10 cellular contexts compared by ENCODE assay signal in genomic region chr5:96582343-96582742, GRCh38.
DNase-seq lines count a peak whose midpoint lies in the region; ATAC-seq and TF ChIP-seq lines count a peak whose summit lies in the region.
"Had no signal": no experiment of that assay in that cellular context is flagged by ENCODE, and none has a peak within 500 bp of the region (broad histone marks: within the 10 kb centered on the region; RNA-seq: fewer than 3 reads in every experiment).

No MANE protein-coding gene starts in this region.

- H2BK5ac ChIP-seq in neuronal stem cell (ENCODE audit: low read length), result no peak overlapping the region

- no peak overlapping the region for H3K18ac ChIP-seq in neuronal stem cell (ENCODE audit: low read length)

- H3K9me3 ChIP-seq in neuronal stem cell (replicated peaks in 1 of 2; ENCODE audit: control insufficient read depth in 2 of 2, insufficient read depth in 1 of 2, low read depth in 1 of 2, low read length in 2 of 2), result peaks cover 0 to 2% of the 10 kb centered on the region in 2 donors
- H3K9me3 ChIP-seq: uterus had no signal

- no peak overlapping the region for H3K9ac ChIP-seq in neuronal stem cell (ENCODE audit: low read depth, low read length, poor library complexity)

- H4K91ac ChIP-seq in neuronal stem cell (ENCODE audit: low read depth, low read length, poor library complexity), result no peak overlapping the region

- no peak overlapping the region for H3K4me2 ChIP-seq in neuronal stem cell (ENCODE audit: insufficient read depth, low read length, poor library complexity, severe bottlenecking)

- H3K79me1 ChIP-seq in neuronal stem cell (ENCODE audit: low read depth, low read length), result no peaks in the 10 kb centered on the region

- H2BK15ac ChIP-seq in neuronal stem cell (ENCODE audit: low read length), result no peak overlapping the region

- no peaks in the 10 kb centered on the region for H3K36me3 ChIP-seq in neuronal stem cell (replicated peaks in 1 of 2; ENCODE audit: control insufficient read depth in 2 of 2, insufficient read depth in 2 of 2, low read length in 2 of 2)
- H3K36me3 ChIP-seq: uterus had no signal

- no peak overlapping the region for H2AFZ ChIP-seq in neuronal stem cell (ENCODE audit: low read length)

- ATAC-seq in left lobe of liver, result no peak
- no peak for ATAC-seq in HG03460 (IDR thresholded peaks at IDR 0.05; ENCODE audit: unreplicated experiment)

- H2BK120ac ChIP-seq in neuronal stem cell (ENCODE audit: low read depth, low read length), result no peak overlapping the region

- H2AK5ac ChIP-seq in neuronal stem cell (ENCODE audit: low read depth, low read length), result no peak overlapping the region

- peaks cover 0 to 10% (median 0%) of the 10 kb centered on the region in 3 experiments for H3K27me3 ChIP-seq in neuronal stem cell (ENCODE audit: control insufficient read depth in 3 of 3, insufficient read depth in 3 of 3, low read depth in 1 of 3, low read length in 3 of 3)
- H3K27me3 ChIP-seq: uterus had no signal

- H3K4ac ChIP-seq in neuronal stem cell (ENCODE audit: low read length), result no peak overlapping the region

- H2BK12ac ChIP-seq in neuronal stem cell (ENCODE audit: low read length), result no peak overlapping the region

- H3K4me3 ChIP-seq in fibroblast of the aortic adventitia (ENCODE audit: low read depth, low read length) (no peak overlapping the region), neuronal stem cell (ENCODE audit: low read length in 2 of 2) (no peak overlapping the region)
- H3K4me3 ChIP-seq: uterus had no signal

- DNase-seq in Ammon's horn (ENCODE audit: low spot score), result peak; percentile 56
- peak; percentile 87 for DNase-seq in NCI-H1092 (lab: John Stamatoyannopoulos, UW)
- DNase-seq in NCI-H748 treated with DMSO at 0.1 percent for 48 hours (lab: John Stamatoyannopoulos, UW), result peak; percentile 74
- peak; percentile 13 for DNase-seq in fibroblast of the aortic adventitia (ENCODE audit: low read depth)
- no peak for DNase-seq in neuronal stem cell (ENCODE audit: low spot score)
- DNase-seq in SW 1271 (lab: John Stamatoyannopoulos, UW), result no peak
- DNase-seq in left lobe of liver (ENCODE audit: low spot score), result no peak
- DNase-seq: MV-4-11, uterus had no signal

- H3K23ac ChIP-seq in neuronal stem cell (ENCODE audit: low read depth, low read length, poor library complexity), result no peak overlapping the region

- H3K4me1 ChIP-seq in neuronal stem cell (ENCODE audit: control insufficient read depth in 2 of 2, insufficient read depth in 1 of 2, low read depth in 1 of 2, low read length in 2 of 2), result no peaks in the 10 kb centered on the region
- H3K4me1 ChIP-seq: uterus had no signal

- H3K14ac ChIP-seq in neuronal stem cell (ENCODE audit: low read length), result no peak overlapping the region

- TF ChIP-seq CTCF in fibroblast of the aortic adventitia (IDR thresholded peaks at IDR 0.05; ENCODE audit: insufficient read depth, low read length), result no peak

- H4K8ac ChIP-seq in neuronal stem cell (ENCODE audit: low read depth, low read length), result no peak overlapping the region

- H3K27ac ChIP-seq in neuronal stem cell (replicated peaks; ENCODE audit: low read length), result no peak overlapping the region
- H3K27ac ChIP-seq: uterus had no signal

- WGBS in neuronal stem cell (ENCODE audit: extremely low coverage in 2 of 2, insufficient read length in 2 of 2, insufficient replicate concordance in 1 of 2), 2 donors, result no CpG with 5 or more reads among the region's 11 CpGs

Comparison
In these comparisons a context has a peak if more than half of its experiments do, and no peak if none do; other contexts are left out.
1. DNase-seq: peak in Ammon's horn (single experiment), NCI-H1092 (single experiment), NCI-H748 treated with DMSO at 0.1 percent for 48 hours (single experiment) and fibroblast of the aortic adventitia (single experiment); none in neuronal stem cell (single experiment), SW 1271 (0 of 2) and left lobe of liver (single experiment).